Comparison of ENCODE assay signal across 1 cellular context in the genomic region with DNA sequence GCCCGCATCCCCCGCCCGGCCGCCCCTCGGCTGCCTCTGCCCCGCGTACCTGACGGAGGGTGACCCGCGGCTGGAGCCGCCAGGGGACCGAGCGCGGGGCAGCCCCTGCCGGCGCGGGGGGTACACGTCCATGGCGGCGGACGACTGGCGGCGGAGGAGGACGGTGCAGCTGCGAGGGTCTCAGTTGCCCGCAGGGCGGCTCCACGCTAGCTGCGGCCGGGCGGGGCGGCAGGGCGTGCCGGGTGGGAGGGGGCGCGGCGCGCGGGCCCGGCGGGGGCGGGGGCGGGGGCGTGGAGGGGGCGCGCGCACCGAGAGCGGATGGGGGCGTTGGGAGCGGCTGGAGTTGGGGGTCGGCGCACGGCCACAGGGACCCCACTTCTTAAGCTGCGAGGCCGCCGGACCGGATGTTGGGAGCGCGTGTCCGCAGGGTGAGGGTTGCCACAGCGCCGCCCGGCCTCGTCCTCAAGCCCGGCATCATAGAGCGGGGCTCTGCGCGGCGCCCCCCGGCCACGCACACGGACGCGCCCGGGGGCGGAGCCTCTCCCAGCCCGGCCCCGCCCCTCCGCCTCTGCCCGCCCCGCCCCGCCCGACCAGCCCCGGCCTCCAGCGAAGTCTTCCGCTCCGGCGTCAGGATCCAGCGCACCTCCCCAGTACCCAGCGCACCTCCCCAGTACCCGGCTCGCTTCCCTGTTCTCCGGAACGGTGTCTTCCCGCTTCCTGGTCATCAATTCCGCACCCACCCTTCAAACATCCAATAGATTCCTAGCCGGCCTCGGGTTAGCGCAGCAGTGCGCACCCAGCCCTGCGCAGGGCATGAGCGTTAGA.
A peak's percentile ranks its signal among the peaks of the same experiment; 100 is the strongest.
TF ChIP-seq lines count a peak whose summit lies in the region.

A gene (minus strand): TSS at position 244 of the 825 bp plus-strand sequence. CDS start 112 bp downstream, at position 132.

TF ChIP-seq in HepG2, 621 proteins besides CTCF, POLR2A, EP300 and RAD21 (continued from another document and continues in another):
- TF ChIP-seq, protein P1, sequence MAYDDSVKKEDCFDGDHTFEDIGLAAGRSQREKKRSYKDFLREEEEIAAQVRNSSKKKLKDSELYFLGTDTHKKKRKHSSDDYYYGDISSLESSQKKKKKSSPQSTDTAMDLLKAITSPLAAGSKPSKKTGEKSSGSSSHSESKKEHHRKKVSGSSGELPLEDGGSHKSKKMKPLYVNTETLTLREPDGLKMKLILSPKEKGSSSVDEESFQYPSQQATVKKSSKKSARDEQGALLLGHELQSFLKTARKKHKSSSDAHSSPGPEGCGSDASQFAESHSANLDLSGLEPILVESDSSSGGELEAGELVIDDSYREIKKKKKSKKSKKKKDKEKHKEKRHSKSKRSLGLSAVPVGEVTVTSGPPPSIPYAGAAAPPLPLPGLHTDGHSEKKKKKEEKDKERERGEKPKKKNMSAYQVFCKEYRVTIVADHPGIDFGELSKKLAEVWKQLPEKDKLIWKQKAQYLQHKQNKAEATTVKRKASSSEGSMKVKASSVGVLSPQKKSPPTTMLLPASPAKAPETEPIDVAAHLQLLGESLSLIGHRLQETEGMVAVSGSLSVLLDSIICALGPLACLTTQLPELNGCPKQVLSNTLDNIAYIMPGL (CRISPR knock-in tag; IDR thresholded peaks at IDR 0.05; ENCODE audit: borderline replicate concordance in 1 of 2, low read depth in 1 of 2): peak; percentile 94 to 97
- TF ChIP-seq, protein P2, sequence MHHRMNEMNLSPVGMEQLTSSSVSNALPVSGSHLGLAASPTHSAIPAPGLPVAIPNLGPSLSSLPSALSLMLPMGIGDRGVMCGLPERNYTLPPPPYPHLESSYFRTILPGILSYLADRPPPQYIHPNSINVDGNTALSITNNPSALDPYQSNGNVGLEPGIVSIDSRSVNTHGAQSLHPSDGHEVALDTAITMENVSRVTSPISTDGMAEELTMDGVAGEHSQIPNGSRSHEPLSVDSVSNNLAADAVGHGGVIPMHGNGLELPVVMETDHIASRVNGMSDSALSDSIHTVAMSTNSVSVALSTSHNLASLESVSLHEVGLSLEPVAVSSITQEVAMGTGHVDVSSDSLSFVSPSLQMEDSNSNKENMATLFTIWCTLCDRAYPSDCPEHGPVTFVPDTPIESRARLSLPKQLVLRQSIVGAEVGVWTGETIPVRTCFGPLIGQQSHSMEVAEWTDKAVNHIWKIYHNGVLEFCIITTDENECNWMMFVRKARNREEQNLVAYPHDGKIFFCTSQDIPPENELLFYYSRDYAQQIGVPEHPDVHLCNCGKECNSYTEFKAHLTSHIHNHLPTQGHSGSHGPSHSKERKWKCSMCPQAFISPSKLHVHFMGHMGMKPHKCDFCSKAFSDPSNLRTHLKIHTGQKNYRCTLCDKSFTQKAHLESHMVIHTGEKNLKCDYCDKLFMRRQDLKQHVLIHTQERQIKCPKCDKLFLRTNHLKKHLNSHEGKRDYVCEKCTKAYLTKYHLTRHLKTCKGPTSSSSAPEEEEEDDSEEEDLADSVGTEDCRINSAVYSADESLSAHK (CRISPR knock-in tag; IDR thresholded peaks at IDR 0.05; ENCODE audit: borderline replicate concordance): no peak
- TF ChIP-seq DNMT1 (CRISPR knock-in tag; IDR thresholded peaks at IDR 0.05) (peak; percentile 78; the same call in 1 of the 2 replicates), STAT5B (CRISPR knock-in tag; IDR thresholded peaks at IDR 0.05) (no peak), SP4 (CRISPR knock-in tag; IDR thresholded peaks at IDR 0.05) (peak; percentile 70; the same call in 1 of the 2 replicates), GLI4 (CRISPR knock-in tag; IDR thresholded peaks at IDR 0.05; ENCODE audit: borderline replicate concordance) (no peak), JUNB (CRISPR knock-in tag; IDR thresholded peaks at IDR 0.05; ENCODE audit: borderline replicate concordance) (no peak), TARDBP (CRISPR knock-in tag; IDR thresholded peaks at IDR 0.05) (no peak), ZKSCAN8 (CRISPR knock-in tag; IDR thresholded peaks at IDR 0.05; ENCODE audit: borderline replicate concordance) (no peak), ZBTB20 (CRISPR knock-in tag; IDR thresholded peaks at IDR 0.05; ENCODE audit: borderline replicate concordance, low read depth) (no peak), ZSCAN21 (CRISPR knock-in tag; IDR thresholded peaks at IDR 0.05; ENCODE audit: borderline replicate concordance) (peak; percentile 84), MTF1 (CRISPR knock-in tag; IDR thresholded peaks at IDR 0.05) (no peak), FIP1L1 (IDR thresholded peaks at IDR 0.05; ENCODE audit: borderline replicate concordance, insufficient read depth, low read depth, low read length) (0 out of 2 replicates have a peak, but pooled peaks have one; percentile 72), ZNF564 (CRISPR knock-in tag; IDR thresholded peaks at IDR 0.05) (no peak), ZNF207 (IDR thresholded peaks at IDR 0.05; ENCODE audit: borderline replicate concordance) (no peak), ZNF879 (CRISPR knock-in tag; IDR thresholded peaks at IDR 0.05) (0 out of 2 replicates have a peak, but pooled peaks have one; percentile 46), ZNF3 (CRISPR knock-in tag; IDR thresholded peaks at IDR 0.05) (no peak), TP53 (CRISPR knock-in tag; conservative IDR thresholded peaks at IDR 0.05) (no peak; the same call in 1 of the 2 replicates), ZNF570 (CRISPR knock-in tag; IDR thresholded peaks at IDR 0.05; ENCODE audit: borderline replicate concordance) (no peak), GTF3A (CRISPR knock-in tag; conservative IDR thresholded peaks at IDR 0.05) (no peak), HDAC2 (CRISPR knock-in tag; IDR thresholded peaks at IDR 0.05) (peak; percentile 67), CENPX (CRISPR knock-in tag; IDR thresholded peaks at IDR 0.05) (no peak), ZSCAN22 (CRISPR knock-in tag; IDR thresholded peaks at IDR 0.05) (no peak), ZNF674 (CRISPR knock-in tag; IDR thresholded peaks at IDR 0.05; ENCODE audit: low read depth) (peak; percentile 98), ZSCAN12 (CRISPR knock-in tag; IDR thresholded peaks at IDR 0.05) (0 out of 2 replicates have a peak, but pooled peaks have one; percentile 16), NONO (IDR thresholded peaks at IDR 0.05) (no peak), NONO (CRISPR knock-in tag; conservative IDR thresholded peaks at IDR 0.05) (peak; percentile 74; the same call in 1 of the 2 replicates), MZF1 (CRISPR knock-in tag; IDR thresholded peaks at IDR 0.05; ENCODE audit: borderline replicate concordance) (0 out of 2 replicates have a peak, but pooled peaks have one; percentile 9), SNRNP70 (IDR thresholded peaks at IDR 0.05; ENCODE audit: low read depth, low read length) (no peak), MTA3 (CRISPR knock-in tag; IDR thresholded peaks at IDR 0.05) (no peak), ZNF292 (CRISPR knock-in tag; IDR thresholded peaks at IDR 0.05; ENCODE audit: borderline replicate concordance, low read depth) (no peak; the same call in 1 of the 2 replicates), NFATC3 (CRISPR knock-in tag; IDR thresholded peaks at IDR 0.05) (no peak), SMARCC2 (IDR thresholded peaks at IDR 0.05) (no peak), CAMTA2 (CRISPR knock-in tag; IDR thresholded peaks at IDR 0.05; ENCODE audit: borderline replicate concordance) (no peak), RBM22 (optimal IDR thresholded peaks at IDR 0.05; ENCODE audit: low read length) (no peak), SMAD3 (CRISPR knock-in tag; IDR thresholded peaks at IDR 0.05) (no peak), ZNF34 (CRISPR knock-in tag; IDR thresholded peaks at IDR 0.05; ENCODE audit: borderline replicate concordance) (peak; percentile 32; the same call in 1 of the 2 replicates), HNF4A (CRISPR knock-in tag; IDR thresholded peaks at IDR 0.05) (0 out of 2 replicates have a peak, but pooled peaks have one; percentile 4), ZNF83 (CRISPR knock-in tag; IDR thresholded peaks at IDR 0.05; ENCODE audit: borderline replicate concordance) (peak; percentile 32; the same call in 1 of the 2 replicates), NFRKB (IDR thresholded peaks at IDR 0.05) (no peak), ZNF749 (CRISPR knock-in tag; IDR thresholded peaks at IDR 0.05; ENCODE audit: borderline replicate concordance) (no peak; the same call in 1 of the 2 replicates), PAF1 (CRISPR knock-in tag; IDR thresholded peaks at IDR 0.05) (no peak), RFX1 (IDR thresholded peaks at IDR 0.05) (no peak), KLF12 (CRISPR knock-in tag; IDR thresholded peaks at IDR 0.05; ENCODE audit: borderline replicate concordance) (peak; percentile 82), ZFP36 (IDR thresholded peaks at IDR 0.05; ENCODE audit: borderline replicate concordance, low read depth, low read length, partially characterized antibody) (no peak)
- TF ChIP-seq, protein P3, sequence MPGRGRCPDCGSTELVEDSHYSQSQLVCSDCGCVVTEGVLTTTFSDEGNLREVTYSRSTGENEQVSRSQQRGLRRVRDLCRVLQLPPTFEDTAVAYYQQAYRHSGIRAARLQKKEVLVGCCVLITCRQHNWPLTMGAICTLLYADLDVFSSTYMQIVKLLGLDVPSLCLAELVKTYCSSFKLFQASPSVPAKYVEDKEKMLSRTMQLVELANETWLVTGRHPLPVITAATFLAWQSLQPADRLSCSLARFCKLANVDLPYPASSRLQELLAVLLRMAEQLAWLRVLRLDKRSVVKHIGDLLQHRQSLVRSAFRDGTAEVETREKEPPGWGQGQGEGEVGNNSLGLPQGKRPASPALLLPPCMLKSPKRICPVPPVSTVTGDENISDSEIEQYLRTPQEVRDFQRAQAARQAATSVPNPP (CRISPR knock-in tag; IDR thresholded peaks at IDR 0.05): no peak
- TF ChIP-seq, protein P4, sequence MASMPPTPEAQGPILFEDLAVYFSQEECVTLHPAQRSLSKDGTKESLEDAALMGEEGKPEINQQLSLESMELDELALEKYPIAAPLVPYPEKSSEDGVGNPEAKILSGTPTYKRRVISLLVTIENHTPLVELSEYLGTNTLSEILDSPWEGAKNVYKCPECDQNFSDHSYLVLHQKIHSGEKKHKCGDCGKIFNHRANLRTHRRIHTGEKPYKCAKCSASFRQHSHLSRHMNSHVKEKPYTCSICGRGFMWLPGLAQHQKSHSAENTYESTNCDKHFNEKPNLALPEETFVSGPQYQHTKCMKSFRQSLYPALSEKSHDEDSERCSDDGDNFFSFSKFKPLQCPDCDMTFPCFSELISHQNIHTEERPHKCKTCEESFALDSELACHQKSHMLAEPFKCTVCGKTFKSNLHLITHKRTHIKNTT (CRISPR knock-in tag; IDR thresholded peaks at IDR 0.05): 0 out of 2 replicates have a peak, but pooled peaks have one; percentile 20
- TF ChIP-seq, protein P5, sequence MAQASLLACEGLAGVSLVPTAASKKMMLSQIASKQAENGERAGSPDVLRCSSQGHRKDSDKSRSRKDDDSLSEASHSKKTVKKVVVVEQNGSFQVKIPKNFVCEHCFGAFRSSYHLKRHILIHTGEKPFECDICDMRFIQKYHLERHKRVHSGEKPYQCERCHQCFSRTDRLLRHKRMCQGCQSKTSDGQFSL (CRISPR knock-in tag; IDR thresholded peaks at IDR 0.05): no peak
- TF ChIP-seq, protein P6, sequence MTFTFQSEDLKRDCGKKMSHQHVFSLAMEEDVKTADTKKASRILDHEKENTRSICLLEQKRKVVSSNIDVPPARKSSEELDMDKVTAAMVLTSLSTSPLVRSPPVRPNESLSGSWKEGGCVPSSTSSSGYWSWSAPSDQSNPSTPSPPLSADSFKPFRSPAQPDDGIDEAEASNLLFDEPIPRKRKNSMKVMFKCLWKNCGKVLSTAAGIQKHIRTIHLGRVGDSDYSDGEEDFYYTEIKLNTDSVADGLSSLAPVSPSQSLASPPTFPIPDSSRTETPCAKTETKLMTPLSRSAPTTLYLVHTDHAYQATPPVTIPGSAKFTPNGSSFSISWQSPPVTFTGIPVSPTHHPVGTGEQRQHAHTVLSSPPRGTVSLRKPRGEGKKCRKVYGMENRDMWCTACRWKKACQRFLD (CRISPR knock-in tag; IDR thresholded peaks at IDR 0.05; ENCODE audit: borderline replicate concordance): 0 out of 2 replicates have a peak, but pooled peaks have one; percentile 5
- TF ChIP-seq, protein P7, sequence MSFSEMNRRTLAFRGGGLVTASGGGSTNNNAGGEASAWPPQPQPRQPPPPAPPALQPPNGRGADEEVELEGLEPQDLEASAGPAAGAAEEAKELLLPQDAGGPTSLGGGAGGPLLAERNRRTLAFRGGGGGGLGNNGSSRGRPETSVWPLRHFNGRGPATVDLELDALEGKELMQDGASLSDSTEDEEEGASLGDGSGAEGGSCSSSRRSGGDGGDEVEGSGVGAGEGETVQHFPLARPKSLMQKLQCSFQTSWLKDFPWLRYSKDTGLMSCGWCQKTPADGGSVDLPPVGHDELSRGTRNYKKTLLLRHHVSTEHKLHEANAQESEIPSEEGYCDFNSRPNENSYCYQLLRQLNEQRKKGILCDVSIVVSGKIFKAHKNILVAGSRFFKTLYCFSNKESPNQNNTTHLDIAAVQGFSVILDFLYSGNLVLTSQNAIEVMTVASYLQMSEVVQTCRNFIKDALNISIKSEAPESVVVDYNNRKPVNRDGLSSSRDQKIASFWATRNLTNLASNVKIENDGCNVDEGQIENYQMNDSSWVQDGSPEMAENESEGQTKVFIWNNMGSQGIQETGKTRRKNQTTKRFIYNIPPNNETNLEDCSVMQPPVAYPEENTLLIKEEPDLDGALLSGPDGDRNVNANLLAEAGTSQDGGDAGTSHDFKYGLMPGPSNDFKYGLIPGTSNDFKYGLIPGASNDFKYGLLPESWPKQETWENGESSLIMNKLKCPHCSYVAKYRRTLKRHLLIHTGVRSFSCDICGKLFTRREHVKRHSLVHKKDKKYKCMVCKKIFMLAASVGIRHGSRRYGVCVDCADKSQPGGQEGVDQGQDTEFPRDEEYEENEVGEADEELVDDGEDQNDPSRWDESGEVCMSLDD (CRISPR knock-in tag; IDR thresholded peaks at IDR 0.05; ENCODE audit: borderline replicate concordance): peak; percentile 47; the same call in 1 of the 2 replicates
- TF ChIP-seq, protein P8, sequence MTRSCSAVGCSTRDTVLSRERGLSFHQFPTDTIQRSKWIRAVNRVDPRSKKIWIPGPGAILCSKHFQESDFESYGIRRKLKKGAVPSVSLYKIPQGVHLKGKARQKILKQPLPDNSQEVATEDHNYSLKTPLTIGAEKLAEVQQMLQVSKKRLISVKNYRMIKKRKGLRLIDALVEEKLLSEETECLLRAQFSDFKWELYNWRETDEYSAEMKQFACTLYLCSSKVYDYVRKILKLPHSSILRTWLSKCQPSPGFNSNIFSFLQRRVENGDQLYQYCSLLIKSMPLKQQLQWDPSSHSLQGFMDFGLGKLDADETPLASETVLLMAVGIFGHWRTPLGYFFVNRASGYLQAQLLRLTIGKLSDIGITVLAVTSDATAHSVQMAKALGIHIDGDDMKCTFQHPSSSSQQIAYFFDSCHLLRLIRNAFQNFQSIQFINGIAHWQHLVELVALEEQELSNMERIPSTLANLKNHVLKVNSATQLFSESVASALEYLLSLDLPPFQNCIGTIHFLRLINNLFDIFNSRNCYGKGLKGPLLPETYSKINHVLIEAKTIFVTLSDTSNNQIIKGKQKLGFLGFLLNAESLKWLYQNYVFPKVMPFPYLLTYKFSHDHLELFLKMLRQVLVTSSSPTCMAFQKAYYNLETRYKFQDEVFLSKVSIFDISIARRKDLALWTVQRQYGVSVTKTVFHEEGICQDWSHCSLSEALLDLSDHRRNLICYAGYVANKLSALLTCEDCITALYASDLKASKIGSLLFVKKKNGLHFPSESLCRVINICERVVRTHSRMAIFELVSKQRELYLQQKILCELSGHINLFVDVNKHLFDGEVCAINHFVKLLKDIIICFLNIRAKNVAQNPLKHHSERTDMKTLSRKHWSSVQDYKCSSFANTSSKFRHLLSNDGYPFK (CRISPR knock-in tag; IDR thresholded peaks at IDR 0.05; ENCODE audit: borderline replicate concordance): no peak
